ENCODE assay signal across 23 cellular contexts in the genomic region with DNA sequence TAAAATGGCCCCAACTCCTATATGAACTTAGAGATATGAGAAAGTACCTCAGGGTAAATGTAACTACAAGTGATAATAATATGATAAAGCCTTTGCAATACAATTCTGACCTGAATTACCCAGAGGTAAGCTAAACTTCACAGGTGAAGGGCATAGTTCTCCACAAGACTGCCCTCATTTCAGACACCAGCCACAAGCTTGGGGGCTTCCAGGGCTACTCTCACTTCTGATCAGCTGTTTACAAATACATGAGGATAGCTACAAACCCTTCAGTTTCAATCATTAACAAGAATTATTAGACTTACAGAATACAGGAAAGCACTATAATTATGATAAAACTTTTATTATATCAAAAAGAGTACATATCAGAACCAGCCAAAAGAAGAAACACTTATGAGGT.
"Had no signal": no experiment of that assay in that cellular context is flagged by ENCODE, and none has a peak within 500 bp of the region (broad histone marks: within the 10 kb centered on the region; RNA-seq: fewer than 3 reads in every experiment).

No MANE protein-coding gene starts in this region.

- H3K4me3 Mint-ChIP-seq: activated CD4-positive, alpha-beta memory T cell treated with anti-CD3 and anti-CD28 coated beads for 36 hours; activated CD4-positive, alpha-beta T cell treated with anti-CD3 and anti-CD28 coated beads, Interleukin-2, amount 10 ng/mL, durations not matched to agents 24 days and 14 days; activated naive CD8-positive, alpha-beta T cell treated with anti-CD3 and anti-CD28 coated beads for 36 hours; activated T-cell treated with anti-CD3 and anti-CD28 coated beads, Interleukin-2, amount 50 U/mL, for 4 hours; T-helper 1 cell treated with Interleukin-12 subunit alpha and Interleukin-12 subunit beta and Interleukin-4 antibody, amounts not matched to agents 30 μg/mL and 1 μg/mL, for 36 hours; WTC11 had no signal

- ATAC-seq: activated T-cell treated with anti-CD3 and anti-CD28 coated beads, Interleukin-2, amount 50 U/mL, for 4 hours; WTC11 had no signal

- H3K36me3 ChIP-seq: adrenal gland had no signal

- DNase-seq: activated CD4-positive, alpha-beta memory T cell treated with anti-CD3 and anti-CD28 coated beads for 36 hours; activated CD4-positive, alpha-beta T cell treated with anti-CD3 and anti-CD28 coated beads for 1 hour; activated CD4-positive, alpha-beta T cell treated with anti-CD3 and anti-CD28 coated beads, Interleukin-2, amount 10 ng/mL, durations not matched to agents 24 days and 14 days; activated CD8-positive, alpha-beta memory T cell treated with anti-CD3 and anti-CD28 coated beads for 24 hours; activated effector memory CD4-positive, alpha-beta T cell treated with anti-CD3 and anti-CD28 coated beads, Interleukin-2, amount 50 U/mL, for 16 hours; activated naive CD4-positive, alpha-beta T cell treated with Interleukin-2 at 50 U/mL for 16 hours; activated naive CD8-positive, alpha-beta T cell treated with anti-CD3 and anti-CD28 coated beads for 36 hours; activated T-cell treated with anti-CD3 and anti-CD28 coated beads, Interleukin-2, amount 50 U/mL, for 4 hours; anterior cingulate cortex; NCI-H1092; NCI-H1417; NCI-H1694 treated with DMSO at 0.1 percent for 48 hours; NCI-H2029 treated with DMSO at 0.1 percent for 48 hours; NCI-H345; NCI-H510A; NCI-H526 treated with DMSO at 0.1 percent for 48 hours; NCI-H82; SIG-M5 had no signal

- H3K27me3 Mint-ChIP-seq: activated CD4-positive, alpha-beta memory T cell treated with anti-CD3 and anti-CD28 coated beads for 36 hours; activated CD4-positive, alpha-beta T cell treated with anti-CD3 and anti-CD28 coated beads, Interleukin-2, amount 10 ng/mL, durations not matched to agents 24 days and 14 days; activated naive CD8-positive, alpha-beta T cell treated with anti-CD3 and anti-CD28 coated beads for 36 hours had no signal

- H3K4me3 ChIP-seq: adrenal gland, SK-N-MC had no signal

- H3K9ac ChIP-seq: KMS-11 had no signal

- H3K4me1 Mint-ChIP-seq: activated CD4-positive, alpha-beta T cell treated with anti-CD3 and anti-CD28 coated beads, Interleukin-2, amount 10 ng/mL, durations not matched to agents 24 days and 14 days; activated naive CD8-positive, alpha-beta T cell treated with anti-CD3 and anti-CD28 coated beads for 36 hours; WTC11 had no signal

- H3K27me3 ChIP-seq: adrenal gland had no signal

- H3K9me3 ChIP-seq: adrenal gland had no signal

- H3K27ac ChIP-seq: adrenal gland, KMS-11, SK-N-MC had no signal

- H3K4me2 ChIP-seq: KMS-11 had no signal

- H3K27ac Mint-ChIP-seq: activated CD4-positive, alpha-beta memory T cell treated with anti-CD3 and anti-CD28 coated beads for 36 hours; activated naive CD8-positive, alpha-beta T cell treated with anti-CD3 and anti-CD28 coated beads for 36 hours; T-helper 1 cell treated with Interleukin-12 subunit alpha and Interleukin-12 subunit beta and Interleukin-4 antibody, amounts not matched to agents 30 μg/mL and 1 μg/mL, for 36 hours; WTC11 had no signal
